ENCODE assay signal across 1 cellular context in the genomic region with DNA sequence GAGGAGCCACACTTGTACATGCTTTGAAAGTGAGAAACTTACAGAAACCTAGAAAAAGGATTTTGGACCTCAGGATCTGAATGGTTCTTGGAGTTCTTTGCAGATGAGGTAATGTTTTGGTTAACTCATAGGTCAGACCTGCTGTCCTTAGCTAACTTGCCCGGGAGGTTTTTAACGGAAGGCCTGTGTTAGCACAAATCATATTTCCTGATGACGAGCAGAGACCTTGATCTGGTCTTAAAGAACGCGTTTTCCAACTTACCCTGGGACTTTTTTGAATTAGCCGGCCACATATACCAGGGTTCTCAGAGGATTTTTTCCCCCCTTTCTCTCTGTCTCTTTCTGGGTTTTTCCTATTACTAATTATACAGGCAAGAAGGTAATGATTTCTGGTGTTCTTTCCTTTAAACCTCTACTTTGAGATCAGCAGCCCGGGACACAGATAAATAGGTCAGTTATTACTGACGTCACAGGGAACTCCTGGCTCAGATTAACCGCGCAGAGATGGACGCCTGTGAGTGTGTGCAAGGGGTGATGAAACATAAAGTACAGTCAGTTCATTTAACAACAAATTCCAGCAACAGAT.
TF ChIP-seq lines count a peak whose summit lies in the region.

No MANE protein-coding gene starts in this region.

TF ChIP-seq in HepG2, 621 proteins besides CTCF, POLR2A, EP300 and RAD21 (continued from another document and continues in another):
- no peak for TF ChIP-seq ZNF558 (CRISPR knock-in tag; IDR thresholded peaks at IDR 0.05; ENCODE audit: borderline replicate concordance)
- TF ChIP-seq HES4 (CRISPR knock-in tag; IDR thresholded peaks at IDR 0.05; ENCODE audit: borderline replicate concordance): no peak
- TF ChIP-seq ZNF577 (CRISPR knock-in tag; IDR thresholded peaks at IDR 0.05; ENCODE audit: borderline replicate concordance, low read depth): no peak
- TF ChIP-seq, protein P1, sequence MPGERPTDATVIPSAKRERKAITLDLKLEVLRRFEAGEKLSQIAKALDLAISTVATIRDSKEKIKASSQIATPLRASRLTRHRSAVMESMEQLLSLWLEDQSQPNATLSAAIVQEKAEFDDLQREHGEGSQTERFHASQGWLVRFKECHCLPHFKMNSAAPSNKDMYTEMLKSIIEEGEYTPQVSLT (CRISPR knock-in tag; IDR thresholded peaks at IDR 0.05; ENCODE audit: borderline replicate concordance, low read depth): no peak
- TF ChIP-seq, protein P2, sequence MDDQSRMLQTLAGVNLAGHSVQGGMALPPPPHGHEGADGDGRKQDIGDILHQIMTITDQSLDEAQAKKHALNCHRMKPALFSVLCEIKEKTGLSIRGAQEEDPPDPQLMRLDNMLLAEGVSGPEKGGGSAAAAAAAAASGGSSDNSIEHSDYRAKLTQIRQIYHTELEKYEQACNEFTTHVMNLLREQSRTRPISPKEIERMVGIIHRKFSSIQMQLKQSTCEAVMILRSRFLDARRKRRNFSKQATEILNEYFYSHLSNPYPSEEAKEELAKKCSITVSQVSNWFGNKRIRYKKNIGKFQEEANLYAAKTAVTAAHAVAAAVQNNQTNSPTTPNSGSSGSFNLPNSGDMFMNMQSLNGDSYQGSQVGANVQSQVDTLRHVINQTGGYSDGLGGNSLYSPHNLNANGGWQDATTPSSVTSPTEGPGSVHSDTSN (CRISPR knock-in tag; IDR thresholded peaks at IDR 0.05; ENCODE audit: borderline replicate concordance): no peak
- no peak for TF ChIP-seq NAIF1 (CRISPR knock-in tag; IDR thresholded peaks at IDR 0.05; ENCODE audit: borderline replicate concordance)
- TF ChIP-seq ZNF350 (CRISPR knock-in tag; IDR thresholded peaks at IDR 0.05; ENCODE audit: borderline replicate concordance, low read depth): no peak
- no peak for TF ChIP-seq ZBTB7B (CRISPR knock-in tag; IDR thresholded peaks at IDR 0.05)
- TF ChIP-seq, protein P3, sequence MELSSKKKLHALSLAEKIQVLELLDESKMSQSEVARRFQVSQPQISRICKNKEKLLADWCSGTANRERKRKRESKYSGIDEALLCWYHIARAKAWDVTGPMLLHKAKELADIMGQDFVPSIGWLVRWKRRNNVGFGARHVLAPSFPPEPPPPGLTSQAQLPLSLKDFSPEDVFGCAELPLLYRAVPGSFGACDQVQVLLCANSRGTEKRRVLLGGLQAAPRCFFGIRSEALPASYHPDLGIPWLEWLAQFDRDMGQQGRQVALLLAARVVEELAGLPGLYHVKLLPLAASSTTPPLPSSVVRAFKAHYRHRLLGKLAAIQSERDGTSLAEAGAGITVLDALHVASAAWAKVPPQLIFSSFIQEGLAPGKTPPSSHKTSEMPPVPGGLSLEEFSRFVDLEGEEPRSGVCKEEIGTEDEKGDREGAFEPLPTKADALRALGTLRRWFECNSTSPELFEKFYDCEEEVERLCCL (CRISPR knock-in tag; IDR thresholded peaks at IDR 0.05; ENCODE audit: borderline replicate concordance): no peak
- TF ChIP-seq, protein P4, sequence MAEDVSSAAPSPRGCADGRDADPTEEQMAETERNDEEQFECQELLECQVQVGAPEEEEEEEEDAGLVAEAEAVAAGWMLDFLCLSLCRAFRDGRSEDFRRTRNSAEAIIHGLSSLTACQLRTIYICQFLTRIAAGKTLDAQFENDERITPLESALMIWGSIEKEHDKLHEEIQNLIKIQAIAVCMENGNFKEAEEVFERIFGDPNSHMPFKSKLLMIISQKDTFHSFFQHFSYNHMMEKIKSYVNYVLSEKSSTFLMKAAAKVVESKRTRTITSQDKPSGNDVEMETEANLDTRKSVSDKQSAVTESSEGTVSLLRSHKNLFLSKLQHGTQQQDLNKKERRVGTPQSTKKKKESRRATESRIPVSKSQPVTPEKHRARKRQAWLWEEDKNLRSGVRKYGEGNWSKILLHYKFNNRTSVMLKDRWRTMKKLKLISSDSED (CRISPR knock-in tag; IDR thresholded peaks at IDR 0.05): no peak
- TF ChIP-seq, protein P5, sequence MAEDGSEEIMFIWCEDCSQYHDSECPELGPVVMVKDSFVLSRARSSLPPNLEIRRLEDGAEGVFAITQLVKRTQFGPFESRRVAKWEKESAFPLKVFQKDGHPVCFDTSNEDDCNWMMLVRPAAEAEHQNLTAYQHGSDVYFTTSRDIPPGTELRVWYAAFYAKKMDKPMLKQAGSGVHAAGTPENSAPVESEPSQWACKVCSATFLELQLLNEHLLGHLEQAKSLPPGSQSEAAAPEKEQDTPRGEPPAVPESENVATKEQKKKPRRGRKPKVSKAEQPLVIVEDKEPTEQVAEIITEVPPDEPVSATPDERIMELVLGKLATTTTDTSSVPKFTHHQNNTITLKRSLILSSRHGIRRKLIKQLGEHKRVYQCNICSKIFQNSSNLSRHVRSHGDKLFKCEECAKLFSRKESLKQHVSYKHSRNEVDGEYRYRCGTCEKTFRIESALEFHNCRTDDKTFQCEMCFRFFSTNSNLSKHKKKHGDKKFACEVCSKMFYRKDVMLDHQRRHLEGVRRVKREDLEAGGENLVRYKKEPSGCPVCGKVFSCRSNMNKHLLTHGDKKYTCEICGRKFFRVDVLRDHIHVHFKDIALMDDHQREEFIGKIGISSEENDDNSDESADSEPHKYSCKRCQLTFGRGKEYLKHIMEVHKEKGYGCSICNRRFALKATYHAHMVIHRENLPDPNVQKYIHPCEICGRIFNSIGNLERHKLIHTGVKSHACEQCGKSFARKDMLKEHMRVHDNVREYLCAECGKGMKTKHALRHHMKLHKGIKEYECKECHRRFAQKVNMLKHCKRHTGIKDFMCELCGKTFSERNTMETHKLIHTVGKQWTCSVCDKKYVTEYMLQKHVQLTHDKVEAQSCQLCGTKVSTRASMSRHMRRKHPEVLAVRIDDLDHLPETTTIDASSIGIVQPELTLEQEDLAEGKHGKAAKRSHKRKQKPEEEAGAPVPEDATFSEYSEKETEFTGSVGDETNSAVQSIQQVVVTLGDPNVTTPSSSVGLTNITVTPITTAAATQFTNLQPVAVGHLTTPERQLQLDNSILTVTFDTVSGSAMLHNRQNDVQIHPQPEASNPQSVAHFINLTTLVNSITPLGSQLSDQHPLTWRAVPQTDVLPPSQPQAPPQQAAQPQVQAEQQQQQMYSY (CRISPR knock-in tag; IDR thresholded peaks at IDR 0.05): no peak
- TF ChIP-seq, protein P6, sequence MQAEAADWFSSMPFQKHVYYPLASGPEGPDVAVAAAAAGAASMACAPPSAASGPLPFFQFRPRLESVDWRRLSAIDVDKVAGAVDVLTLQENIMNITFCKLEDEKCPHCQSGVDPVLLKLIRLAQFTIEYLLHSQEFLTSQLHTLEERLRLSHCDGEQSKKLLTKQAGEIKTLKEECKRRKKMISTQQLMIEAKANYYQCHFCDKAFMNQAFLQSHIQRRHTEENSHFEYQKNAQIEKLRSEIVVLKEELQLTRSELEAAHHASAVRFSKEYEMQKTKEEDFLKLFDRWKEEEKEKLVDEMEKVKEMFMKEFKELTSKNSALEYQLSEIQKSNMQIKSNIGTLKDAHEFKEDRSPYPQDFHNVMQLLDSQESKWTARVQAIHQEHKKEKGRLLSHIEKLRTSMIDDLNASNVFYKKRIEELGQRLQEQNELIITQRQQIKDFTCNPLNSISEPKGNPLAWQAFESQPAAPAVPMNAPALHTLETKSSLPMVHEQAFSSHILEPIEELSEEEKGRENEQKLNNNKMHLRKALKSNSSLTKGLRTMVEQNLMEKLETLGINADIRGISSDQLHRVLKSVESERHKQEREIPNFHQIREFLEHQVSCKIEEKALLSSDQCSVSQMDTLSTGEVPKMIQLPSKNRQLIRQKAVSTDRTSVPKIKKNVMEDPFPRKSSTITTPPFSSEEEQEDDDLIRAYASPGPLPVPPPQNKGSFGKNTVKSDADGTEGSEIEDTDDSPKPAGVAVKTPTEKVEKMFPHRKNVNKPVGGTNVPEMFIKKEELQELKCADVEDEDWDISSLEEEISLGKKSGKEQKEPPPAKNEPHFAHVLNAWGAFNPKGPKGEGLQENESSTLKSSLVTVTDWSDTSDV (CRISPR knock-in tag; IDR thresholded peaks at IDR 0.05): no peak
- no peak for TF ChIP-seq THYN1 (CRISPR knock-in tag; IDR thresholded peaks at IDR 0.05; ENCODE audit: borderline replicate concordance, low read depth)
- TF ChIP-seq, protein P7, sequence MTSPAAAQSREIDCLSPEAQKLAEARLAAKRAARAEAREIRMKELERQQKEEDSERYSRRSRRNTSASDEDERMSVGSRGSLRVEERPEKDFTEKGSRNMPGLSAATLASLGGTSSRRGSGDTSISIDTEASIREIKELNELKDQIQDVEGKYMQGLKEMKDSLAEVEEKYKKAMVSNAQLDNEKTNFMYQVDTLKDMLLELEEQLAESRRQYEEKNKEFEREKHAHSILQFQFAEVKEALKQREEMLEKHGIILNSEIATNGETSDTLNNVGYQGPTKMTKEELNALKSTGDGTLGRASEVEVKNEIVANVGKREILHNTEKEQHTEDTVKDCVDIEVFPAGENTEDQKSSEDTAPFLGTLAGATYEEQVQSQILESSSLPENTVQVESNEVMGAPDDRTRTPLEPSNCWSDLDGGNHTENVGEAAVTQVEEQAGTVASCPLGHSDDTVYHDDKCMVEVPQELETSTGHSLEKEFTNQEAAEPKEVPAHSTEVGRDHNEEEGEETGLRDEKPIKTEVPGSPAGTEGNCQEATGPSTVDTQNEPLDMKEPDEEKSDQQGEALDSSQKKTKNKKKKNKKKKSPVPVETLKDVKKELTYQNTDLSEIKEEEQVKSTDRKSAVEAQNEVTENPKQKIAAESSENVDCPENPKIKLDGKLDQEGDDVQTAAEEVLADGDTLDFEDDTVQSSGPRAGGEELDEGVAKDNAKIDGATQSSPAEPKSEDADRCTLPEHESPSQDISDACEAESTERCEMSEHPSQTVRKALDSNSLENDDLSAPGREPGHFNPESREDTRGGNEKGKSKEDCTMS (CRISPR knock-in tag; conservative IDR thresholded peaks at IDR 0.05): no peak
- TF ChIP-seq MED8 (CRISPR knock-in tag; IDR thresholded peaks at IDR 0.05; ENCODE audit: insufficient replicate concordance): no peak
- TF ChIP-seq, protein P8, sequence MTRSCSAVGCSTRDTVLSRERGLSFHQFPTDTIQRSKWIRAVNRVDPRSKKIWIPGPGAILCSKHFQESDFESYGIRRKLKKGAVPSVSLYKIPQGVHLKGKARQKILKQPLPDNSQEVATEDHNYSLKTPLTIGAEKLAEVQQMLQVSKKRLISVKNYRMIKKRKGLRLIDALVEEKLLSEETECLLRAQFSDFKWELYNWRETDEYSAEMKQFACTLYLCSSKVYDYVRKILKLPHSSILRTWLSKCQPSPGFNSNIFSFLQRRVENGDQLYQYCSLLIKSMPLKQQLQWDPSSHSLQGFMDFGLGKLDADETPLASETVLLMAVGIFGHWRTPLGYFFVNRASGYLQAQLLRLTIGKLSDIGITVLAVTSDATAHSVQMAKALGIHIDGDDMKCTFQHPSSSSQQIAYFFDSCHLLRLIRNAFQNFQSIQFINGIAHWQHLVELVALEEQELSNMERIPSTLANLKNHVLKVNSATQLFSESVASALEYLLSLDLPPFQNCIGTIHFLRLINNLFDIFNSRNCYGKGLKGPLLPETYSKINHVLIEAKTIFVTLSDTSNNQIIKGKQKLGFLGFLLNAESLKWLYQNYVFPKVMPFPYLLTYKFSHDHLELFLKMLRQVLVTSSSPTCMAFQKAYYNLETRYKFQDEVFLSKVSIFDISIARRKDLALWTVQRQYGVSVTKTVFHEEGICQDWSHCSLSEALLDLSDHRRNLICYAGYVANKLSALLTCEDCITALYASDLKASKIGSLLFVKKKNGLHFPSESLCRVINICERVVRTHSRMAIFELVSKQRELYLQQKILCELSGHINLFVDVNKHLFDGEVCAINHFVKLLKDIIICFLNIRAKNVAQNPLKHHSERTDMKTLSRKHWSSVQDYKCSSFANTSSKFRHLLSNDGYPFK (CRISPR knock-in tag; IDR thresholded peaks at IDR 0.05; ENCODE audit: borderline replicate concordance): no peak
- TF ChIP-seq ZNF251 (CRISPR knock-in tag; IDR thresholded peaks at IDR 0.05): no peak
- no peak for TF ChIP-seq SP4 (CRISPR knock-in tag; IDR thresholded peaks at IDR 0.05)
- TF ChIP-seq MTA1 (CRISPR knock-in tag; IDR thresholded peaks at IDR 0.05; ENCODE audit: borderline replicate concordance): no peak
- TF ChIP-seq ZNF547 (CRISPR knock-in tag; IDR thresholded peaks at IDR 0.05): no peak
- no peak for TF ChIP-seq TBL1XR1 (IDR thresholded peaks at IDR 0.05; ENCODE audit: borderline replicate concordance, low read length, partially characterized antibody)
- no peak for TF ChIP-seq MED13 (CRISPR knock-in tag; IDR thresholded peaks at IDR 0.05)
- TF ChIP-seq ZNF34 (CRISPR knock-in tag; IDR thresholded peaks at IDR 0.05; ENCODE audit: borderline replicate concordance): no peak
- no peak for TF ChIP-seq RFX3 (CRISPR knock-in tag; IDR thresholded peaks at IDR 0.05)
- TF ChIP-seq HOXA3 (CRISPR knock-in tag; IDR thresholded peaks at IDR 0.05): no peak
- no peak; the same call in 1 of the 2 replicates for TF ChIP-seq GABPB1 (CRISPR knock-in tag; IDR thresholded peaks at IDR 0.05)
- no peak for TF ChIP-seq CBX1 (IDR thresholded peaks at IDR 0.05; ENCODE audit: low read depth)
- TF ChIP-seq U2AF1 (optimal IDR thresholded peaks at IDR 0.05; ENCODE audit: low read depth, low read length): no peak
- TF ChIP-seq, protein P9, sequence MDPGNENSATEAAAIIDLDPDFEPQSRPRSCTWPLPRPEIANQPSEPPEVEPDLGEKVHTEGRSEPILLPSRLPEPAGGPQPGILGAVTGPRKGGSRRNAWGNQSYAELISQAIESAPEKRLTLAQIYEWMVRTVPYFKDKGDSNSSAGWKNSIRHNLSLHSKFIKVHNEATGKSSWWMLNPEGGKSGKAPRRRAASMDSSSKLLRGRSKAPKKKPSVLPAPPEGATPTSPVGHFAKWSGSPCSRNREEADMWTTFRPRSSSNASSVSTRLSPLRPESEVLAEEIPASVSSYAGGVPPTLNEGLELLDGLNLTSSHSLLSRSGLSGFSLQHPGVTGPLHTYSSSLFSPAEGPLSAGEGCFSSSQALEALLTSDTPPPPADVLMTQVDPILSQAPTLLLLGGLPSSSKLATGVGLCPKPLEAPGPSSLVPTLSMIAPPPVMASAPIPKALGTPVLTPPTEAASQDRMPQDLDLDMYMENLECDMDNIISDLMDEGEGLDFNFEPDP (CRISPR knock-in tag; conservative IDR thresholded peaks at IDR 0.05): no peak
- TF ChIP-seq, protein P10, sequence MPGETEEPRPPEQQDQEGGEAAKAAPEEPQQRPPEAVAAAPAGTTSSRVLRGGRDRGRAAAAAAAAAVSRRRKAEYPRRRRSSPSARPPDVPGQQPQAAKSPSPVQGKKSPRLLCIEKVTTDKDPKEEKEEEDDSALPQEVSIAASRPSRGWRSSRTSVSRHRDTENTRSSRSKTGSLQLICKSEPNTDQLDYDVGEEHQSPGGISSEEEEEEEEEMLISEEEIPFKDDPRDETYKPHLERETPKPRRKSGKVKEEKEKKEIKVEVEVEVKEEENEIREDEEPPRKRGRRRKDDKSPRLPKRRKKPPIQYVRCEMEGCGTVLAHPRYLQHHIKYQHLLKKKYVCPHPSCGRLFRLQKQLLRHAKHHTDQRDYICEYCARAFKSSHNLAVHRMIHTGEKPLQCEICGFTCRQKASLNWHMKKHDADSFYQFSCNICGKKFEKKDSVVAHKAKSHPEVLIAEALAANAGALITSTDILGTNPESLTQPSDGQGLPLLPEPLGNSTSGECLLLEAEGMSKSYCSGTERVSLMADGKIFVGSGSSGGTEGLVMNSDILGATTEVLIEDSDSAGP (CRISPR knock-in tag; IDR thresholded peaks at IDR 0.05; ENCODE audit: borderline replicate concordance): no peak
- TF ChIP-seq ZNF446 (CRISPR knock-in tag; IDR thresholded peaks at IDR 0.05): no peak
- no peak for TF ChIP-seq EZH2 (conservative IDR thresholded peaks at IDR 0.05; ENCODE audit: low read depth, low read length)
- no peak for TF ChIP-seq NFRKB (IDR thresholded peaks at IDR 0.05)
- TF ChIP-seq, protein P11, sequence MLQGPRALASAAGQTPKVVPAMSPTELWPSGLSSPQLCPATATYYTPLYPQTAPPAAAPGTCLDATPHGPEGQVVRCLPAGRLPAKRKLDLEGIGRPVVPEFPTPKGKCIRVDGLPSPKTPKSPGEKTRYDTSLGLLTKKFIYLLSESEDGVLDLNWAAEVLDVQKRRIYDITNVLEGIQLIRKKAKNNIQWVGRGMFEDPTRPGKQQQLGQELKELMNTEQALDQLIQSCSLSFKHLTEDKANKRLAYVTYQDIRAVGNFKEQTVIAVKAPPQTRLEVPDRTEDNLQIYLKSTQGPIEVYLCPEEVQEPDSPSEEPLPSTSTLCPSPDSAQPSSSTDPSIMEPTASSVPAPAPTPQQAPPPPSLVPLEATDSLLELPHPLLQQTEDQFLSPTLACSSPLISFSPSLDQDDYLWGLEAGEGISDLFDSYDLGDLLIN (CRISPR knock-in tag; IDR thresholded peaks at IDR 0.05; ENCODE audit: borderline replicate concordance): no peak
